In genomic region chr7:155270876-155271275, GRCh38 we compare ENCODE assay signal across 33 cellular contexts.
"Had no signal": no experiment of that assay in that cellular context is flagged by ENCODE, and none has a peak within 500 bp of the region (broad histone marks: within the 10 kb centered on the region; RNA-seq: fewer than 3 reads in every experiment).

No MANE protein-coding gene starts in this region.

- H3K27ac ChIP-seq: epithelial cell of prostate, esophagus squamous epithelium, gastroesophageal sphincter, heart right ventricle, WERI-Rb-1 had no signal

- ATAC-seq: activated CD4-positive, CD25-positive, alpha-beta regulatory T cell treated with anti-CD3 and anti-CD28 coated beads, Interleukin-2, amount 50 U/mL, for 24 hours; activated CD8-positive, alpha-beta memory T cell treated with anti-CD3 and anti-CD28 coated beads, Interleukin-2, amount 10 ng/mL, durations not matched to agents 7 days and 5 days; activated CD8-positive, alpha-beta T cell treated with anti-CD3 and anti-CD28 coated beads, Interleukin-2, amount 10 ng/mL, durations not matched to agents 7 days and 5 days; gastroesophageal sphincter; heart right ventricle; T-cell had no signal

- H3K4me1 ChIP-seq: esophagus squamous epithelium, heart right ventricle had no signal

- H3K4me3 Mint-ChIP-seq: activated B cell treated with CpG ODN at 0.5 μM for 24 hours; activated CD4-positive, alpha-beta T cell treated with anti-CD3 and anti-CD28 coated beads, Interleukin-2, amount 10 ng/mL, durations not matched to agents 7 days and 5 days; activated CD8-positive, alpha-beta memory T cell treated with anti-CD3 and anti-CD28 coated beads, Interleukin-2, amount 10 ng/mL, durations not matched to agents 7 days and 5 days; activated CD8-positive, alpha-beta T cell treated with anti-CD3 and anti-CD28 coated beads, Interleukin-2, amount 10 ng/mL, durations not matched to agents 7 days and 5 days; activated naive CD8-positive, alpha-beta T cell; activated T-helper 1 cell treated with anti-CD3 and anti-CD28 coated beads, Interleukin-12 subunit alpha, Interleukin-12 subunit beta, Interleukin-2, Interleukin-4 antibody, amounts not matched to agents 30 ng/mL and 10 ng/mL and 1 ng/mL, durations not matched to agents 14 hours and 24 hours and 36 hours; T-cell; T-helper 1 cell treated with Interleukin-12 subunit alpha and Interleukin-12 subunit beta and Interleukin-4 antibody, amounts not matched to agents 30 μg/mL and 1 μg/mL, for 36 hours had no signal

- H3K4me1 Mint-ChIP-seq: activated B cell treated with CpG ODN at 0.5 μM for 24 hours, T-cell had no signal

- H3K27me3 Mint-ChIP-seq: activated naive CD8-positive, alpha-beta T cell had no signal

- H3K36me3 ChIP-seq: esophagus squamous epithelium, gastroesophageal sphincter, heart right ventricle, WERI-Rb-1 had no signal

- H3K9me3 Mint-ChIP-seq: activated B cell treated with CpG ODN at 0.5 μM for 24 hours; activated CD4-positive, alpha-beta T cell treated with anti-CD3 and anti-CD28 coated beads, Interleukin-2, amount 10 ng/mL, durations not matched to agents 7 days and 5 days; activated T-helper 1 cell treated with anti-CD3 and anti-CD28 coated beads, Interleukin-12 subunit alpha, Interleukin-12 subunit beta, Interleukin-2, Interleukin-4 antibody, amounts not matched to agents 30 ng/mL and 10 ng/mL and 1 ng/mL, durations not matched to agents 14 hours and 24 hours and 36 hours; T-cell; T-helper 1 cell treated with Interleukin-12 subunit alpha and Interleukin-12 subunit beta and Interleukin-4 antibody, amounts not matched to agents 30 μg/mL and 1 μg/mL, for 36 hours had no signal

- H3K4me3 ChIP-seq: esophagus squamous epithelium, gastroesophageal sphincter, heart right ventricle had no signal

- H3K36me3 Mint-ChIP-seq: activated naive CD8-positive, alpha-beta T cell; T-cell had no signal

- H3K9me3 ChIP-seq: esophagus squamous epithelium, gastroesophageal sphincter, heart right ventricle had no signal

- FAIRE-seq: astrocyte, colon, endometrium, endothelial cell of umbilical vein had no signal

- DNase-seq: activated B cell treated with CpG ODN at 0.5 μM for 24 hours; activated CD4-positive, alpha-beta T cell treated with anti-CD3 and anti-CD28 coated beads, Interleukin-2, amount 10 ng/mL, durations not matched to agents 7 days and 5 days; activated CD4-positive, alpha-beta T cell treated with anti-CD3 and anti-CD28 coated beads, Interleukin-2, amount 50 U/mL, for 4 hours; activated CD8-positive, alpha-beta memory T cell treated with anti-CD3 and anti-CD28 coated beads, Interleukin-2, amount 10 ng/mL, durations not matched to agents 7 days and 5 days; activated CD8-positive, alpha-beta memory T cell treated with anti-CD3 and anti-CD28 coated beads, Interleukin-2, amount 50 U/mL, for 4 hours; activated CD8-positive, alpha-beta T cell treated with anti-CD3 and anti-CD28 coated beads, Interleukin-2, amount 10 ng/mL, durations not matched to agents 7 days and 5 days; activated effector memory CD4-positive, alpha-beta T cell treated with Interleukin-2 at 50 U/mL for 16 hours; activated gamma-delta T cell treated with Interleukin-2 at 50 U/mL for 16 hours; activated naive CD4-positive, alpha-beta T cell treated with anti-CD3 and anti-CD28 coated beads, Interleukin-2, amount 50 U/mL, for 16 hours; activated naive CD4-positive, alpha-beta T cell treated with Interleukin-2 at 50 U/mL for 16 hours; activated T-cell treated with anti-CD3 and anti-CD28 coated beads, Interleukin-2, amount 50 U/mL, for 1 hour; activated T-cell treated with anti-CD3 and anti-CD28 coated beads, Interleukin-2, amount 50 U/mL, for 48 hours; amniotic stem cell; anterior cingulate cortex; caudate nucleus; effector CD8-positive, alpha-beta T cell; esophagus squamous epithelium; foreskin melanocyte; heart right ventricle; SW 1271; T-cell; T1000; WERI-Rb-1 had no signal

- H3K27ac Mint-ChIP-seq: activated B cell treated with CpG ODN at 0.5 μM for 24 hours; activated CD8-positive, alpha-beta memory T cell treated with anti-CD3 and anti-CD28 coated beads, Interleukin-2, amount 10 ng/mL, durations not matched to agents 7 days and 5 days; activated CD8-positive, alpha-beta T cell treated with anti-CD3 and anti-CD28 coated beads, Interleukin-2, amount 10 ng/mL, durations not matched to agents 7 days and 5 days; activated naive CD8-positive, alpha-beta T cell; activated T-helper 1 cell treated with anti-CD3 and anti-CD28 coated beads, Interleukin-12 subunit alpha, Interleukin-12 subunit beta, Interleukin-2, Interleukin-4 antibody, amounts not matched to agents 30 ng/mL and 10 ng/mL and 1 ng/mL, durations not matched to agents 14 hours and 24 hours and 36 hours; T-cell; T-helper 1 cell treated with Interleukin-12 subunit alpha and Interleukin-12 subunit beta and Interleukin-4 antibody, amounts not matched to agents 30 μg/mL and 1 μg/mL, for 36 hours had no signal
